11 cellular contexts compared by ENCODE assay signal in genomic region chr14:69059658-69060648, GRCh38.
DNase-seq lines count a peak whose midpoint lies in the region; ATAC-seq and TF ChIP-seq lines count a peak whose summit lies in the region.
"Had no signal": no experiment of that assay in that cellular context is flagged by ENCODE, and none has a peak within 500 bp of the region (broad histone marks: within the 10 kb centered on the region; RNA-seq: fewer than 3 reads in every experiment).

No MANE protein-coding gene starts in this region.

- no peak overlapping the region for H3K27ac ChIP-seq in A673 (ENCODE audit: low read depth, low read length, poor library complexity, severe bottlenecking)

- H3K4me3 Mint-ChIP-seq in natural killer cell: no peak overlapping the region
- no peak overlapping the region for H3K4me3 Mint-ChIP-seq in natural killer cell treated with Interleukin-12 subunit alpha and Interleukin-12 subunit beta and Interleukin-15 and Interleukin-18, amount 100 ng/mL, for 72 hours
- no peak overlapping the region for H3K4me3 Mint-ChIP-seq in dendritic cell treated with granulocyte-macrophage colony-stimulating factor and Interleukin-4, amounts not matched to agents 40 ng/mL and 50 ng/mL, for 4 days
- H3K4me3 Mint-ChIP-seq: CD4-positive, alpha-beta memory T cell had no signal

- CTCF ChIA-PET in A673 (lab: Charles Lee): no interaction called here

- H3K36me3 ChIP-seq in mucosa of descending colon (ENCODE audit: low read depth) (peaks cover 4% of the 10 kb centered on the region), A673 (ENCODE audit: insufficient read depth, low read length, poor library complexity, severe bottlenecking) (peaks cover 19% of the 10 kb centered on the region)

- no peaks in the 10 kb centered on the region for H3K27me3 ChIP-seq in A673 (replicated peaks; ENCODE audit: insufficient read depth, low read depth, low read length, poor library complexity)

- no peaks in the 10 kb centered on the region for H3K27me3 Mint-ChIP-seq in natural killer cell (ENCODE audit: low read depth in 2 of 2)
- no peaks in the 10 kb centered on the region for H3K27me3 Mint-ChIP-seq in natural killer cell treated with Interleukin-12 subunit alpha and Interleukin-12 subunit beta and Interleukin-15 and Interleukin-18, amount 100 ng/mL, for 72 hours
- H3K27me3 Mint-ChIP-seq in dendritic cell treated with granulocyte-macrophage colony-stimulating factor and Interleukin-4, amounts not matched to agents 40 ng/mL and 50 ng/mL, for 4 days: no peaks in the 10 kb centered on the region
- H3K27me3 Mint-ChIP-seq: CD4-positive, alpha-beta memory T cell had no signal

- peaks cover 5% of the 10 kb centered on the region for H3K4me1 ChIP-seq in mucosa of descending colon (ENCODE audit: low read depth)
- H3K4me1 ChIP-seq in A673 (ENCODE audit: insufficient read depth, low read length, poor library complexity, severe bottlenecking): peaks cover 3% of the 10 kb centered on the region

- peaks cover 53 to 58% of the 10 kb centered on the region in 2 donors for H3K4me1 Mint-ChIP-seq in natural killer cell
- peaks cover 30 to 40% of the 10 kb centered on the region in 2 donors for H3K4me1 Mint-ChIP-seq in natural killer cell treated with Interleukin-12 subunit alpha and Interleukin-12 subunit beta and Interleukin-15 and Interleukin-18, amount 100 ng/mL, for 72 hours (ENCODE audit: low read depth in 2 of 2)
- H3K4me1 Mint-ChIP-seq in dendritic cell treated with granulocyte-macrophage colony-stimulating factor and Interleukin-4, amounts not matched to agents 40 ng/mL and 50 ng/mL, for 4 days (ENCODE audit: low read depth): peaks cover 39% of the 10 kb centered on the region

- POLR2A ChIA-PET in A673 (lab: Charles Lee; ENCODE audit: low non-redundant PET): interaction anchor here (0.6 kb wide), 1 partner anchor 10 kb away, joined by 3 read pairs; no protein-coding TSS in a partner anchor

- ATAC-seq in natural killer cell: no peak
- ATAC-seq in natural killer cell treated with Interleukin-12 subunit alpha and Interleukin-12 subunit beta and Interleukin-15 and Interleukin-18, amount 100 ng/mL, for 72 hours: no peak
- ATAC-seq in mucosa of descending colon: peak; percentile 62
- no peak for ATAC-seq in HG03175 (IDR thresholded peaks at IDR 0.05; ENCODE audit: unreplicated experiment)
- ATAC-seq in GM18907 (IDR thresholded peaks at IDR 0.05; ENCODE audit: unreplicated experiment): no peak

- DNase-seq in natural killer cell: no peak
- no peak for DNase-seq in natural killer cell treated with Interleukin-12 subunit alpha and Interleukin-12 subunit beta and Interleukin-15 and Interleukin-18, amount 100 ng/mL, for 72 hours (ENCODE audit: low spot score)
- no peak for DNase-seq in mucosa of descending colon
- no peak for DNase-seq in A673 (ENCODE audit: low spot score)
- DNase-seq in T-helper 1 cell: no peak
- DNase-seq: activated CD8-positive, alpha-beta memory T cell treated with anti-CD3 and anti-CD28 coated beads, Interleukin-2, amount 50 U/mL, for 48 hours; CD4-positive, alpha-beta memory T cell; NCI-H774 had no signal

- peaks cover 1% of the 10 kb centered on the region for H3K36me3 Mint-ChIP-seq in natural killer cell
- H3K36me3 Mint-ChIP-seq in natural killer cell treated with Interleukin-12 subunit alpha and Interleukin-12 subunit beta and Interleukin-15 and Interleukin-18, amount 100 ng/mL, for 72 hours: peaks cover 12% of the 10 kb centered on the region
- H3K36me3 Mint-ChIP-seq in dendritic cell treated with granulocyte-macrophage colony-stimulating factor and Interleukin-4, amounts not matched to agents 40 ng/mL and 50 ng/mL, for 4 days (ENCODE audit: low read depth): peaks cover 76% of the 10 kb centered on the region

- BruUV-seq in A673 (replicated peaks; lab: Mats Ljungman, UMichigan): no TSS peak

- H3K27ac Mint-ChIP-seq in natural killer cell: peak overlapping the region; percentile 81
- H3K27ac Mint-ChIP-seq in natural killer cell treated with Interleukin-12 subunit alpha and Interleukin-12 subunit beta and Interleukin-15 and Interleukin-18, amount 100 ng/mL, for 72 hours: peak overlapping the region in 1 of 2 donors; percentile 56
- peak overlapping the region; percentile 82 for H3K27ac Mint-ChIP-seq in dendritic cell treated with granulocyte-macrophage colony-stimulating factor and Interleukin-4, amounts not matched to agents 40 ng/mL and 50 ng/mL, for 4 days

- H3K9me3 Mint-ChIP-seq in natural killer cell: no peaks in the 10 kb centered on the region
- no peaks in the 10 kb centered on the region for H3K9me3 Mint-ChIP-seq in natural killer cell treated with Interleukin-12 subunit alpha and Interleukin-12 subunit beta and Interleukin-15 and Interleukin-18, amount 100 ng/mL, for 72 hours
- no peaks in the 10 kb centered on the region for H3K9me3 Mint-ChIP-seq in dendritic cell treated with granulocyte-macrophage colony-stimulating factor and Interleukin-4, amounts not matched to agents 40 ng/mL and 50 ng/mL, for 4 days
- H3K9me3 Mint-ChIP-seq: CD4-positive, alpha-beta memory T cell had no signal

- H3K4me3 ChIP-seq in mucosa of descending colon: no peak overlapping the region
- no peak overlapping the region for H3K4me3 ChIP-seq in A673 (ENCODE audit: low read depth, low read length, poor library complexity, severe bottlenecking)

- H3K9me3 ChIP-seq in mucosa of descending colon (no peaks in the 10 kb centered on the region), A673 (ENCODE audit: low read depth, low read length, poor library complexity, severe bottlenecking) (no peaks in the 10 kb centered on the region)

- intact Hi-C loops in natural killer cell (cut with micrococcal nuclease): no loop called here
- intact Hi-C loops in dendritic cell treated with granulocyte-macrophage colony-stimulating factor and Interleukin-4, amounts not matched to agents 40 ng/mL and 50 ng/mL, for 4 days (cut with micrococcal nuclease): no loop called here
- intact Hi-C loops in mucosa of descending colon (cut with DNase I, micrococcal nuclease): no loop called here
- intact Hi-C loops in A673 (cut with micrococcal nuclease; ENCODE audit: unreplicated experiment): no loop called here

- no peak for TF ChIP-seq CTCF in natural killer cell (IDR thresholded peaks at IDR 0.05)
- TF ChIP-seq CTCF in mucosa of descending colon (IDR thresholded peaks at IDR 0.05): no peak
- no peak for TF ChIP-seq CTCF in A673 (conservative IDR thresholded peaks at IDR 0.05; ENCODE audit: low read depth, low read length)
